In the genomic region with DNA sequence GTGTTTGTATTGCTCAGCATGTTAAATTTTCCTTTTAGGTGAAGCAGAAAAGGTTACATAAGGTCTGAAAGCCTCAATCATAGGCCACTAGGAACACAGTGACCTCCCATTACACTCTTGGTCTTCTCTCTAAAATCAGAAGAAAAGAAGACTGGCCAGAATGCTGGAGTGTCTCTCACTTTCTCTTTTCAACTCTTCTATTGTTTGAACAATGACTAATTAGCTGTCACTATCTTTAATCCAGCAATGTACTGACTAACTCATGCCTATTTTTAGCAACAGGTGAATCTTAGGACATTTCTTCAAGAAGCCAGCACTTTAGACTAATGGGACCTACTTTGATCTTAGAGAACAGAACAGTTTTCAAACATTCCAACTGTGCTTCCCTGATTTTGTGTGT, we compare ENCODE assay signal across 20 cellular contexts.
DNase-seq lines count a peak whose midpoint lies in the region; ATAC-seq and TF ChIP-seq lines count a peak whose summit lies in the region.
"Had no signal": no experiment of that assay in that cellular context is flagged by ENCODE, and none has a peak within 500 bp of the region (broad histone marks: within the 10 kb centered on the region; RNA-seq: fewer than 3 reads in every experiment).

No MANE protein-coding gene starts in this region.

- no peaks in the 10 kb centered on the region for H3K27me3 Mint-ChIP-seq in activated CD4-positive, alpha-beta T cell treated with anti-CD3 and anti-CD28 coated beads for 36 hours
- H3K27me3 Mint-ChIP-seq in activated CD8-positive, alpha-beta memory T cell treated with anti-CD3 and anti-CD28 coated beads, Interleukin-2, amount 10 ng/mL, durations not matched to agents 7 days and 5 days, result no peaks in the 10 kb centered on the region

- intact Hi-C loops in activated CD4-positive, alpha-beta T cell treated with anti-CD3 and anti-CD28 coated beads for 36 hours (cut with DNase I, micrococcal nuclease), result loop anchor here (5.0 to 10.0 kb wide), 4 partner anchors 62 to 404 kb away; no protein-coding TSS in a partner anchor
- intact Hi-C loops in gastrocnemius medialis (cut with DNase I; ENCODE audit: low total_unique reads), result no loop called here
- intact Hi-C loops in colonic mucosa (cut with DNase I), result no loop called here

- no peak overlapping the region for H3K4me3 Mint-ChIP-seq in activated CD4-positive, alpha-beta T cell treated with anti-CD3 and anti-CD28 coated beads for 36 hours
- no peak overlapping the region for H3K4me3 Mint-ChIP-seq in activated CD8-positive, alpha-beta memory T cell treated with anti-CD3 and anti-CD28 coated beads, Interleukin-2, amount 10 ng/mL, durations not matched to agents 7 days and 5 days
- H3K4me3 Mint-ChIP-seq: CD8-positive, alpha-beta memory T cell; mesothelial cell of epicardium had no signal

- H3K27ac ChIP-seq in epithelial cell of prostate (no peak overlapping the region), gastrocnemius medialis (peak overlapping the region; percentile 27 to 64 (median 36)), colonic mucosa (no peak overlapping the region)
- H3K27ac ChIP-seq: Peyer's patch had no signal

- H3K9me3 ChIP-seq in gastrocnemius medialis, result no peaks in the 10 kb centered on the region
- no peaks in the 10 kb centered on the region for H3K9me3 ChIP-seq in colonic mucosa
- H3K9me3 ChIP-seq: Peyer's patch, sigmoid colon had no signal

- H3K27me3 ChIP-seq in gastrocnemius medialis (no peaks in the 10 kb centered on the region), colonic mucosa (no peaks in the 10 kb centered on the region)
- H3K27me3 ChIP-seq: Peyer's patch, sigmoid colon had no signal

- CTCF ChIA-PET in activated CD4-positive, alpha-beta T cell treated with anti-CD3 and anti-CD28 coated beads for 36 hours (lab: Charles Lee), result interaction anchor here (1.4 to 1.5 kb wide), 2 partner anchors 12 to 735 kb away, joined by 3 read pairs; no protein-coding TSS in a partner anchor
- CTCF ChIA-PET in GM10248 (lab: Yijun Ruan, JAX), result interaction anchor here (1.0 kb wide), 1 partner anchor 11 kb away, joined by 5 read pairs; no protein-coding TSS in a partner anchor
- CTCF ChIA-PET in activated CD8-positive, alpha-beta memory T cell treated with anti-CD3 and anti-CD28 coated beads, Interleukin-2, amount 10 ng/mL, durations not matched to agents 7 days and 5 days (lab: Charles Lee), result interaction anchor here (3.4 kb wide), 1 partner anchor 706 kb away, joined by 17 read pairs; no protein-coding TSS in a partner anchor

- ATAC-seq in activated CD4-positive, alpha-beta T cell treated with anti-CD3 and anti-CD28 coated beads for 36 hours, result peak; percentile 56
- ATAC-seq in gastrocnemius medialis, result peak; percentile 68 to 70
- no peak for ATAC-seq in activated CD8-positive, alpha-beta memory T cell treated with anti-CD3 and anti-CD28 coated beads, Interleukin-2, amount 10 ng/mL, durations not matched to agents 7 days and 5 days

- H3K9ac ChIP-seq in colonic mucosa (ENCODE audit: low read depth in 2 of 2, low read length in 2 of 2), result no peak overlapping the region

- H3K36me3 ChIP-seq in gastrocnemius medialis (no peaks in the 10 kb centered on the region), colonic mucosa (no peaks in the 10 kb centered on the region)
- H3K36me3 ChIP-seq: Peyer's patch, sigmoid colon had no signal

- H3K27ac Mint-ChIP-seq in activated CD4-positive, alpha-beta T cell treated with anti-CD3 and anti-CD28 coated beads for 36 hours, result peak overlapping the region; percentile 16
- no peak overlapping the region for H3K27ac Mint-ChIP-seq in activated CD8-positive, alpha-beta memory T cell treated with anti-CD3 and anti-CD28 coated beads, Interleukin-2, amount 10 ng/mL, durations not matched to agents 7 days and 5 days
- H3K27ac Mint-ChIP-seq: CD8-positive, alpha-beta memory T cell; mesothelial cell of epicardium had no signal

- POLR2A ChIA-PET in activated CD4-positive, alpha-beta T cell treated with anti-CD3 and anti-CD28 coated beads for 36 hours (lab: Charles Lee), result no interaction called here
- POLR2A ChIA-PET in GM10248 (lab: Yijun Ruan, JAX), result no interaction called here

- in situ Hi-C loops in gastrocnemius medialis (cut with MboI; ENCODE audit: low sequenced_read_pairs in 4 of 4), result no loop called here

- H3K36me3 Mint-ChIP-seq in activated CD4-positive, alpha-beta T cell treated with anti-CD3 and anti-CD28 coated beads for 36 hours (ENCODE audit: low read depth), result no peaks in the 10 kb centered on the region
- H3K36me3 Mint-ChIP-seq in activated CD8-positive, alpha-beta memory T cell treated with anti-CD3 and anti-CD28 coated beads, Interleukin-2, amount 10 ng/mL, durations not matched to agents 7 days and 5 days, result no peaks in the 10 kb centered on the region
- H3K36me3 Mint-ChIP-seq: CD8-positive, alpha-beta memory T cell; mesothelial cell of epicardium had no signal

- TF ChIP-seq CTCF in gastrocnemius medialis (IDR thresholded peaks at IDR 0.05 in 4 of 5, conservative IDR thresholded peaks at IDR 0.05 in 1 of 5), result no peak
- no peak for TF ChIP-seq CTCF in GM10248 (IDR thresholded peaks at IDR 0.05; ENCODE audit: control extremely low read depth, extremely low read depth, low read depth, missing control alignments)
- no peak for TF ChIP-seq CTCF in colonic mucosa (IDR thresholded peaks at IDR 0.05)

- no peaks in the 10 kb centered on the region for H3K9me3 Mint-ChIP-seq in activated CD4-positive, alpha-beta T cell treated with anti-CD3 and anti-CD28 coated beads for 36 hours (ENCODE audit: low read depth)
- no peaks in the 10 kb centered on the region for H3K9me3 Mint-ChIP-seq in activated CD8-positive, alpha-beta memory T cell treated with anti-CD3 and anti-CD28 coated beads, Interleukin-2, amount 10 ng/mL, durations not matched to agents 7 days and 5 days (ENCODE audit: low read depth)
- H3K9me3 Mint-ChIP-seq: CD8-positive, alpha-beta memory T cell; mesothelial cell of epicardium had no signal

- H3K4me1 ChIP-seq in gastrocnemius medialis (peaks cover 12 to 25% of the 10 kb centered on the region in 2 donors), colonic mucosa (no peaks in the 10 kb centered on the region)
- H3K4me1 ChIP-seq: Peyer's patch had no signal

- H3K4me3 ChIP-seq in gastrocnemius medialis (no peak overlapping the region), colonic mucosa (no peak overlapping the region)
- H3K4me3 ChIP-seq: Peyer's patch, sigmoid colon had no signal

- TF ChIP-seq POLR2A in gastrocnemius medialis (IDR thresholded peaks at IDR 0.05), result no peak

- peaks cover 47% of the 10 kb centered on the region for H3K4me1 Mint-ChIP-seq in activated CD4-positive, alpha-beta T cell treated with anti-CD3 and anti-CD28 coated beads for 36 hours
- H3K4me1 Mint-ChIP-seq in activated CD8-positive, alpha-beta memory T cell treated with anti-CD3 and anti-CD28 coated beads, Interleukin-2, amount 10 ng/mL, durations not matched to agents 7 days and 5 days, result peaks cover 11% of the 10 kb centered on the region

- no peak for DNase-seq in activated CD4-positive, alpha-beta T cell treated with anti-CD3 and anti-CD28 coated beads for 36 hours
- DNase-seq in activated CD4-positive, alpha-beta T cell treated with anti-CD3 and anti-CD28 coated beads, Interleukin-2, amount 50 U/mL, for 48 hours, result no peak
- DNase-seq in OCI-M1 (lab: John Stamatoyannopoulos, UW) (peak; percentile 45), epithelial cell of prostate (ENCODE audit: low read depth, low spot score) (peak; percentile 36), gastrocnemius medialis (no peak), GM10248 (ENCODE audit: extremely low spot score) (no peak), colonic mucosa (no peak)
- no peak for DNase-seq in activated CD8-positive, alpha-beta memory T cell treated with anti-CD3 and anti-CD28 coated beads, Interleukin-2, amount 10 ng/mL, durations not matched to agents 7 days and 5 days
- DNase-seq: activated CD8-positive, alpha-beta memory T cell treated with anti-CD3 and anti-CD28 coated beads, Interleukin-2, amount 50 U/mL, for 4 hours; CD8-positive, alpha-beta memory T cell; glutamatergic neuron; H7; NCI-H2029; NCI-H526; occipital lobe; Peyer's patch; sigmoid colon; stimulated activated CD4-positive, alpha-beta T cell treated with anti-CD3 and anti-CD28 coated beads, Interleukin-4, amount 100 ng/mL, for 24 hours; trophoblast cell had no signal

Comparison
In these comparisons a context has a peak if more than half of its experiments do, and no peak if none do; other contexts are left out.
1. DNase-seq: peak in OCI-M1 (single experiment) and epithelial cell of prostate (single experiment); none in activated CD4-positive, alpha-beta T cell treated with anti-CD3 and anti-CD28 coated beads for 36 hours (single experiment), activated CD4-positive, alpha-beta T cell treated with anti-CD3 and anti-CD28 coated beads, Interleukin-2, amount 50 U/mL, for 48 hours (0 of 2), gastrocnemius medialis (0 of 2), GM10248 (single experiment), colonic mucosa (single experiment) and activated CD8-positive, alpha-beta memory T cell treated with anti-CD3 and anti-CD28 coated beads, Interleukin-2, amount 10 ng/mL, durations not matched to agents 7 days and 5 days (single experiment).
2. H3K27ac ChIP-seq: peak in gastrocnemius medialis (4 of 4); none in epithelial cell of prostate (single experiment) and colonic mucosa (single experiment).
3. intact Hi-C loops: an anchor here in activated CD4-positive, alpha-beta T cell treated with anti-CD3 and anti-CD28 coated beads for 36 hours (5.0 to 10.0 kb wide); none called in gastrocnemius medialis and colonic mucosa.